In genomic region chr15:75596703-75597345, GRCh38 we compare ENCODE assay signal across 10 cellular contexts.
"Had no signal": no experiment of that assay in that cellular context is flagged by ENCODE, and none has a peak within 500 bp of the region (broad histone marks: within the 10 kb centered on the region; RNA-seq: fewer than 3 reads in every experiment).

No MANE protein-coding gene starts in this region.

- H3K27me3 Mint-ChIP-seq: brain had no signal

- H3K4me1 Mint-ChIP-seq: brain had no signal

- H3K27me3 ChIP-seq: neutrophil, transverse colon had no signal

- H3K4me3 ChIP-seq: lung, transverse colon had no signal

- H3K27ac ChIP-seq: neutrophil, transverse colon had no signal

- H3K9me3 Mint-ChIP-seq: brain had no signal

- ATAC-seq: esophagus mucosa had no signal

- DNase-seq: activated naive CD4-positive, alpha-beta T cell; midbrain; retina; stimulated activated CD4-positive, alpha-beta T cell treated with anti-CD3 and anti-CD28 coated beads, Interleukin-15, amount 100 ng/mL, for 24 hours; T-helper 9 cell; transverse colon had no signal

- H3K4me3 Mint-ChIP-seq: brain had no signal

- H3K9me3 ChIP-seq: neutrophil, transverse colon had no signal
